1 cellular context compared by ENCODE assay signal in the genomic region with DNA sequence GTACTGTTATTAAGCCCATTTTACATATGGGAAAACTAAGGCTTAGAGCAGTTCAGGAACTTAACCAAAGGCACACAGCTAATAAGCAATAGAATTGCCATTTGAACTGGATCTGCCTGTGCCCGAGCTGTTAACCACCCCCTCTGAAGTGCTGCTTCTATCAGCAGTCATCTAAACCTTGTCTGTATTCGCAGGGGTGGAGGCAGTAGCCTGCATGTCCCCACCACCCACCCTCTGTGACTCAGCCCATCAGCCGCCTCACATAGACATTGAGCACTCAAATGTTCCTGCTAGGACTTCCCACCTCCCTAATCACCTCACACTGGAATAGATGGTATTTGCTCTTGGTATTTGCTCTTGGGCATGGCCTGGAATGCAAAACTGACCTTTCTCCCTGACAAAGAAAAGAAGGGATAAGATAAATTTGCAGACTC.
TF ChIP-seq lines count a peak whose summit lies in the region.

No MANE protein-coding gene starts in this region.

TF ChIP-seq in WTC11, 78 proteins besides CTCF, POLR2A, EP300 and RAD21 (continued from another document):
- TF ChIP-seq, protein P1, sequence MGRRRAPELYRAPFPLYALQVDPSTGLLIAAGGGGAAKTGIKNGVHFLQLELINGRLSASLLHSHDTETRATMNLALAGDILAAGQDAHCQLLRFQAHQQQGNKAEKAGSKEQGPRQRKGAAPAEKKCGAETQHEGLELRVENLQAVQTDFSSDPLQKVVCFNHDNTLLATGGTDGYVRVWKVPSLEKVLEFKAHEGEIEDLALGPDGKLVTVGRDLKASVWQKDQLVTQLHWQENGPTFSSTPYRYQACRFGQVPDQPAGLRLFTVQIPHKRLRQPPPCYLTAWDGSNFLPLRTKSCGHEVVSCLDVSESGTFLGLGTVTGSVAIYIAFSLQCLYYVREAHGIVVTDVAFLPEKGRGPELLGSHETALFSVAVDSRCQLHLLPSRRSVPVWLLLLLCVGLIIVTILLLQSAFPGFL (CRISPR knock-in tag; IDR thresholded peaks at IDR 0.05; ENCODE audit: borderline replicate concordance) = no peak
TF ChIP-seq in WTC11: peak in this region for 0.
